Comparison of ENCODE assay signal across 17 cellular contexts in the genomic region with DNA sequence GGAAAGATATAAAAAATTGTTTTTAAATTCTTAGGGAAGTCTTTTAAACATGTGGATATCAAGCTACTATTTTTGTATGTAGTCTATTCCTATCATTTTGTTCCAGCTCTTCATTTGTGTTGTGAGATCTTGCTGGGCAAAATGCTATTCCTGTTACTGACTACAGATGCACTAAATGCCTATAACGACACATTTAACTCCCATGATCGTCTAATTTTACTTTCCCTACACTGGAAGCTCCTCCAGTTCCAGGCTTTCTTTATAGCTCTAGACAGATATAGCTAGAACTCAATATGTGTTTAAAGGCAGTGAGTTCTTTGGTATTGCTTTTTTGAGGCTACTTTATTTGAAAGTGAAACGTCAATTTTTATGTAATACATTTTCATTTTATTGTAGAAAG.
"Had no signal": no experiment of that assay in that cellular context is flagged by ENCODE, and none has a peak within 500 bp of the region (broad histone marks: within the 10 kb centered on the region; RNA-seq: fewer than 3 reads in every experiment).

No MANE protein-coding gene starts in this region.

- DNase-seq: activated CD4-positive, alpha-beta T cell treated with anti-CD3 and anti-CD28 coated beads for 4 hours; activated CD8-positive, alpha-beta memory T cell treated with anti-CD3 and anti-CD28 coated beads, Interleukin-2, amount 50 U/mL, for 48 hours; activated CD8-positive, alpha-beta T cell treated with anti-CD3 and anti-CD28 coated beads, Interleukin-2, amount 10 ng/mL, durations not matched to agents 7 days and 5 days; activated naive CD4-positive, alpha-beta T cell treated with Interleukin-2 at 50 U/mL for 16 hours; colonic mucosa; effector memory CD4-positive, alpha-beta T cell; immature natural killer cell; left colon; SIG-M5; small intestine; T1000; transverse colon; WERI-Rb-1 had no signal

- H3K9me3 Mint-ChIP-seq: activated T-helper 1 cell treated with anti-CD3 and anti-CD28 coated beads, Interleukin-12 subunit alpha, Interleukin-12 subunit beta, Interleukin-2, Interleukin-4 antibody, amounts not matched to agents 30 ng/mL and 10 ng/mL and 1 ng/mL, durations not matched to agents 14 hours and 24 hours and 36 hours had no signal

- H3K36me3 ChIP-seq: cardiac muscle cell, colonic mucosa, ovary, transverse colon, WERI-Rb-1 had no signal

- H3K36me3 Mint-ChIP-seq: immature natural killer cell had no signal

- H3K4me1 Mint-ChIP-seq: immature natural killer cell had no signal

- H3K27ac Mint-ChIP-seq: activated CD8-positive, alpha-beta T cell treated with anti-CD3 and anti-CD28 coated beads, Interleukin-2, amount 10 ng/mL, durations not matched to agents 7 days and 5 days; activated T-helper 1 cell treated with anti-CD3 and anti-CD28 coated beads, Interleukin-12 subunit alpha, Interleukin-12 subunit beta, Interleukin-2, Interleukin-4 antibody, amounts not matched to agents 30 ng/mL and 10 ng/mL and 1 ng/mL, durations not matched to agents 14 hours and 24 hours and 36 hours; immature natural killer cell had no signal

- ATAC-seq: activated CD8-positive, alpha-beta T cell treated with anti-CD3 and anti-CD28 coated beads, Interleukin-2, amount 10 ng/mL, durations not matched to agents 7 days and 5 days; left colon had no signal

- H3K4me1 ChIP-seq: colonic mucosa had no signal

- H3K27me3 ChIP-seq: cardiac muscle cell, colonic mucosa, ovary, transverse colon had no signal

- H3K9me3 ChIP-seq: colonic mucosa, ovary, transverse colon had no signal

- H3K27ac ChIP-seq: cardiac muscle cell, colonic mucosa, epithelial cell of prostate, transverse colon, WERI-Rb-1 had no signal

- H3K4me3 ChIP-seq: cardiac muscle cell, colonic mucosa, ovary, transverse colon had no signal

- H3K4me3 Mint-ChIP-seq: activated CD8-positive, alpha-beta T cell treated with anti-CD3 and anti-CD28 coated beads, Interleukin-2, amount 10 ng/mL, durations not matched to agents 7 days and 5 days; activated T-helper 1 cell treated with anti-CD3 and anti-CD28 coated beads, Interleukin-12 subunit alpha, Interleukin-12 subunit beta, Interleukin-2, Interleukin-4 antibody, amounts not matched to agents 30 ng/mL and 10 ng/mL and 1 ng/mL, durations not matched to agents 14 hours and 24 hours and 36 hours; immature natural killer cell had no signal
